15 cellular contexts compared by ENCODE assay signal in the genomic region with DNA sequence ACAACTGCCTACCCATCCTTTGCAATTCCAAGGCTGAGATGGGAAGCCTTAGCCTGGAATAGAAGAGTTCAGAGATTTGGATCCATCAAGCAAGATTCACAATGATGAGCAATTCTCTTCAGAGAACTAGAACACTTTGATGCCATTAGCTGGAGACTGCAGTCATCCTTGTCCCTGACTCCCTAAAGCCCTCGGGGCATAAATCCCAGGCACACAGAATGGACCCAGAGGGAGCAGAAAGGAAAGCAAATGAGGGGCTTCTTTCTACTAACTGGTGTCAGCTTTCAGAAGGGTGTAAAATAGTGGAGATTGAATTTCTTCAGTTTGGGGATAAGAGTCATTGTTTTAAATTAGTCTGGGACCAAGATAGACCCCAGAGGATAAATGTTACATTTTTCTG.
A peak's percentile ranks its signal among the peaks of the same experiment; 100 is the strongest.
DNase-seq lines count a peak whose midpoint lies in the region; ATAC-seq and TF ChIP-seq lines count a peak whose summit lies in the region.
"Had no signal": no experiment of that assay in that cellular context is flagged by ENCODE, and none has a peak within 500 bp of the region (broad histone marks: within the 10 kb centered on the region; RNA-seq: fewer than 3 reads in every experiment).

No MANE protein-coding gene starts in this region.

- no peak overlapping the region; the same call in 1 of the 2 replicates for H3K27ac ChIP-seq in SJCRH30
- H3K27ac ChIP-seq: C4-2B had no signal

- H3K4me1 Mint-ChIP-seq in IgD-negative memory B cell = no peaks in the 10 kb centered on the region
- peaks cover 48% of the 10 kb centered on the region for H3K4me1 Mint-ChIP-seq in nephron progenitor cell

- H3K27ac Mint-ChIP-seq in IgD-negative memory B cell (peak overlapping the region in 2 of 3 donors; percentile 27 to 60), nephron progenitor cell (peak overlapping the region; percentile 91)
- H3K27ac Mint-ChIP-seq: CD4-positive, alpha-beta T cell; GM23338; HFFc6 had no signal

- H3K36me3 Mint-ChIP-seq in IgD-negative memory B cell (no peaks in the 10 kb centered on the region), nephron progenitor cell (ENCODE audit: low read depth) (no peaks in the 10 kb centered on the region)

- no peaks in the 10 kb centered on the region for H3K36me3 ChIP-seq in SJCRH30

- no peak for TF ChIP-seq CTCF in nephron progenitor cell (IDR thresholded peaks at IDR 0.05)

- H3K9me3 Mint-ChIP-seq in IgD-negative memory B cell = peaks cover 0 to 6% (median 0%) of the 10 kb centered on the region in 3 donors
- H3K9me3 Mint-ChIP-seq in nephron progenitor cell = peaks cover 17% of the 10 kb centered on the region

- DNase-seq in ELF-1 (ENCODE audit: low read depth, low spot score) (peak; percentile 15), SJCRH30 (peak; percentile 15 to 56), nephron progenitor cell (no peak), T-helper 1 cell (no peak)
- DNase-seq: ACHN; CD4-positive, alpha-beta T cell; DMS153; DMS79; GF-D8; HFFc6 had no signal

- no peak overlapping the region for H3K4me3 ChIP-seq in SJCRH30
- H3K4me3 ChIP-seq: GM23338 had no signal

- ATAC-seq in HG03025 (IDR thresholded peaks at IDR 0.05; ENCODE audit: low FRiP score, unreplicated experiment) = no peak
- ATAC-seq: GM23338, HCT116 had no signal

- H3K4me1 ChIP-seq in SJCRH30 = peaks cover 39% of the 10 kb centered on the region

- H3K27me3 ChIP-seq in SJCRH30 = no peaks in the 10 kb centered on the region

- H3K27me3 Mint-ChIP-seq in IgD-negative memory B cell (peaks cover 17% of the 10 kb centered on the region), nephron progenitor cell (ENCODE audit: low read depth, poor library complexity) (peaks cover 4% of the 10 kb centered on the region)

- H3K9me3 ChIP-seq in SJCRH30 (replicated peaks) = no peaks in the 10 kb centered on the region

- no peak overlapping the region for H3K4me3 Mint-ChIP-seq in IgD-negative memory B cell
- no peak overlapping the region for H3K4me3 Mint-ChIP-seq in nephron progenitor cell
- H3K4me3 Mint-ChIP-seq: CD4-positive, alpha-beta T cell; GM23338; HFFc6 had no signal

Comparison
In these comparisons a context has a peak if more than half of its experiments do, and no peak if none do; other contexts are left out.
1. DNase-seq: peak in ELF-1 (single experiment) and SJCRH30 (2 of 2); none in nephron progenitor cell (single experiment) and T-helper 1 cell (0 of 5).